13 cellular contexts compared by ENCODE assay signal in genomic region chr5:53490747-53491146, GRCh38. TPM values are rescaled to one million over a fixed set of nuclear protein-coding genes. Genes with fewer than 3 reads are reported as not detected.
DNase-seq lines count a peak whose midpoint lies in the region; ATAC-seq, FAIRE-seq and TF ChIP-seq lines count a peak whose summit lies in the region.
"Had no signal": no experiment of that assay in that cellular context is flagged by ENCODE, and none has a peak within 500 bp of the region (broad histone marks: within the 10 kb centered on the region; RNA-seq: fewer than 3 reads in every experiment).

No MANE protein-coding gene starts in this region.

- ATAC-seq in psoas muscle (peak; percentile 96 to 99 (median 98)), HG03196 (IDR thresholded peaks at IDR 0.05; ENCODE audit: unreplicated experiment) (no peak)
- ATAC-seq: natural killer cell had no signal

- TF ChIP-seq POLR2A in H54 (IDR thresholded peaks at IDR 0.05; ENCODE audit: low read depth, low read length), result no peak

- no peak overlapping the region for H3K9ac ChIP-seq in fibroblast of lung (ENCODE audit: insufficient read depth, low read length)

- no peak for FAIRE-seq in H54 (lab: Jason Lieb, UNC)
- FAIRE-seq: A204.1, G401.6 had no signal

- peaks cover 6% of the 10 kb centered on the region for H3K4me1 ChIP-seq in fibroblast of lung (ENCODE audit: control insufficient read depth, extremely low read depth, insufficient read depth, low read length)
- H3K4me1 ChIP-seq in psoas muscle, result no peaks in the 10 kb centered on the region

- H3K27me3 ChIP-seq in fibroblast of lung (ENCODE audit: control insufficient read depth, insufficient read depth, low read length), result no peaks in the 10 kb centered on the region
- H3K27me3 ChIP-seq in psoas muscle (ENCODE audit: insufficient read depth in 3 of 3, low read length in 2 of 3), result no peaks in the 10 kb centered on the region

- DNase-seq in NCI-H1105 treated with DMSO at 0.1 percent for 48 hours (lab: John Stamatoyannopoulos, UW) (peak; percentile 23), NCI-H1105 (lab: John Stamatoyannopoulos, UW) (no peak), NCI-H748 (lab: John Stamatoyannopoulos, UW; ENCODE audit: unreplicated experiment) (peak; percentile 63), fibroblast of lung (ENCODE audit: low read depth in 2 of 2) (peak; percentile 62 to 94), psoas muscle (no peak), H54 (ENCODE audit: insufficient read length, low spot score) (no peak), T-helper 1 cell (no peak)
- DNase-seq: HCEC 1CT; natural killer cell; stimulated activated CD4-positive, alpha-beta T cell treated with anti-CD3 and anti-CD28 coated beads, Interleukin-2, amount 100 ng/mL, for 48 hours had no signal

- H3K4me2 ChIP-seq in fibroblast of lung (ENCODE audit: extremely low read depth, insufficient read depth, low read length), result peak overlapping the region; percentile 48

- H3K79me2 ChIP-seq in fibroblast of lung (ENCODE audit: control insufficient read depth, insufficient read depth, low read length), result peaks cover under 1% of the 10 kb centered on the region

- no peaks in the 10 kb centered on the region for H4K20me1 ChIP-seq in fibroblast of lung (ENCODE audit: control insufficient read depth, extremely low read depth, insufficient read depth, low read length)

- H3K4me3 ChIP-seq in fibroblast of lung (replicated peaks in 1 of 4; ENCODE audit: control extremely low read depth in 1 of 4, insufficient read depth in 1 of 4, low read depth in 3 of 4, low read length in 4 of 4), result no peak overlapping the region
- H3K4me3 ChIP-seq in psoas muscle, result peak overlapping the region; percentile 43

- H3K27ac ChIP-seq in fibroblast of lung (ENCODE audit: insufficient read depth, low read length) (peak overlapping the region; percentile 6), psoas muscle (peak overlapping the region; percentile 50)

- no peak for TF ChIP-seq CTCF in fibroblast of lung (conservative IDR thresholded peaks at IDR 0.05 in 1 of 2, IDR thresholded peaks at IDR 0.05 in 1 of 2; ENCODE audit: low read depth in 1 of 2, low read length in 2 of 2)
- TF ChIP-seq CTCF in psoas muscle (IDR thresholded peaks at IDR 0.05), result no peak

- peaks cover 3% of the 10 kb centered on the region for H3K36me3 ChIP-seq in fibroblast of lung (ENCODE audit: control insufficient read depth, insufficient read depth, low read length)
- no peaks in the 10 kb centered on the region for H3K36me3 ChIP-seq in psoas muscle (ENCODE audit: insufficient read depth in 1 of 2, low read depth in 1 of 2)

- intact Hi-C loops in psoas muscle (cut with DNase I), result no loop called here

- H3K9me3 ChIP-seq in fibroblast of lung (ENCODE audit: control insufficient read depth, insufficient read depth, low read depth, low read length), result no peaks in the 10 kb centered on the region
- H3K9me3 ChIP-seq in psoas muscle, result peaks cover 6% of the 10 kb centered on the region

- H2AFZ ChIP-seq in fibroblast of lung (ENCODE audit: low read length), result peak overlapping the region; percentile 34

RNA-seq across cellular contexts. Expression of gene FST, which starts 10.3 kb away (rescaled TPM):
- total RNA-seq in fibroblast of lung (129 and 759 TPM in 2 replicates), psoas muscle (10 to 100 TPM in 1 of 4 donors, 1 to 10 TPM in 3; 1.1 to 29.3 (median 3.0) TPM)
- polyA plus RNA-seq in fibroblast of lung (592 and 1,058 TPM in 2 replicates), psoas muscle (1 to 10 TPM in 2 of 3 donors, under 1 TPM in 1; 0.94 to 2.4 (median 1.1) TPM)
- 430 and 750 TPM in 2 replicates for polyA plus RNA-seq in fibroblast of lung (2012)
- polyA minus RNA-seq in fibroblast of lung (ENCODE audit: low replicate concordance), result 208 and 311 TPM in 2 replicates
- total RNA-seq: natural killer cell had no signal

Comparison
In these comparisons a context has a peak if more than half of its experiments do, and no peak if none do; other contexts are left out.
1. DNase-seq: peak in NCI-H1105 treated with DMSO at 0.1 percent for 48 hours (single experiment), NCI-H748 (single experiment) and fibroblast of lung (2 of 2); none in NCI-H1105 (single experiment), psoas muscle (0 of 2), H54 (single experiment) and T-helper 1 cell (0 of 5).